ENCODE assay signal across 11 cellular contexts in genomic region chr11:36452231-36452630, GRCh38.
DNase-seq lines count a peak whose midpoint lies in the region; ATAC-seq lines count a peak whose summit lies in the region.
"Had no signal": no experiment of that assay in that cellular context is flagged by ENCODE, and none has a peak within 500 bp of the region (broad histone marks: within the 10 kb centered on the region; RNA-seq: fewer than 3 reads in every experiment).

No MANE protein-coding gene starts in this region.

- H3K27me3 Mint-ChIP-seq in activated T-cell treated with anti-CD3 and anti-CD28 coated beads, Interleukin-2, amount 50 U/mL, for 24 hours = no peaks in the 10 kb centered on the region

- DNase-seq in activated T-cell treated with anti-CD3 and anti-CD28 coated beads, Interleukin-2, amount 50 U/mL, for 24 hours = no peak
- DNase-seq in activated T-cell treated with anti-CD3 and anti-CD28 coated beads for 4 hours (no peak), SIG-M5 (lab: John Stamatoyannopoulos, UW) (peak; percentile 15), caudate nucleus (lab: John Stamatoyannopoulos, UW) (no peak)
- no peak for DNase-seq in stimulated activated effector memory CD8-positive, alpha-beta T cell treated with anti-CD3 and anti-CD28 coated beads, Interleukin-12 subunit alpha, Interleukin-12 subunit beta, amount 100 ng/mL, for 72 hours (ENCODE audit: low spot score in 2 of 2)
- DNase-seq: BE2C, SHP77 had no signal

- peak overlapping the region; percentile 14 for H3K27ac ChIP-seq in caudate nucleus (ENCODE audit: low read depth, low read length)

- no peak overlapping the region for H3K4me3 Mint-ChIP-seq in activated T-cell treated with anti-CD3 and anti-CD28 coated beads, Interleukin-2, amount 50 U/mL, for 24 hours
- peak overlapping the region; percentile 22 for H3K4me3 Mint-ChIP-seq in stimulated activated effector memory CD8-positive, alpha-beta T cell treated with anti-CD3 and anti-CD28 coated beads, Interleukin-12 subunit alpha, Interleukin-12 subunit beta, amount 100 ng/mL, for 72 hours

- no peaks in the 10 kb centered on the region for H3K9me3 Mint-ChIP-seq in activated T-cell treated with anti-CD3 and anti-CD28 coated beads, Interleukin-2, amount 50 U/mL, for 24 hours
- no peaks in the 10 kb centered on the region for H3K9me3 Mint-ChIP-seq in stimulated activated effector memory CD8-positive, alpha-beta T cell treated with anti-CD3 and anti-CD28 coated beads, Interleukin-12 subunit alpha, Interleukin-12 subunit beta, amount 100 ng/mL, for 72 hours
- H3K9me3 Mint-ChIP-seq: activated naive CD4-positive, alpha-beta T cell treated with anti-CD3 and anti-CD28 coated beads, Interleukin-2, amount 50 U/mL, for 72 hours had no signal

- peaks cover 41% of the 10 kb centered on the region for H3K4me1 Mint-ChIP-seq in activated T-cell treated with anti-CD3 and anti-CD28 coated beads, Interleukin-2, amount 50 U/mL, for 24 hours (ENCODE audit: low read depth)
- peaks cover 95% of the 10 kb centered on the region for H3K4me1 Mint-ChIP-seq in stimulated activated effector memory CD8-positive, alpha-beta T cell treated with anti-CD3 and anti-CD28 coated beads, Interleukin-12 subunit alpha, Interleukin-12 subunit beta, amount 100 ng/mL, for 72 hours

- H3K36me3 Mint-ChIP-seq in activated T-cell treated with anti-CD3 and anti-CD28 coated beads, Interleukin-2, amount 50 U/mL, for 24 hours (ENCODE audit: low read depth) = peaks cover 17% of the 10 kb centered on the region
- H3K36me3 Mint-ChIP-seq in stimulated activated effector memory CD8-positive, alpha-beta T cell treated with anti-CD3 and anti-CD28 coated beads, Interleukin-12 subunit alpha, Interleukin-12 subunit beta, amount 100 ng/mL, for 72 hours = peaks cover 95% of the 10 kb centered on the region

- peak; percentile 75 for ATAC-seq in stimulated activated effector memory CD8-positive, alpha-beta T cell treated with anti-CD3 and anti-CD28 coated beads, Interleukin-12 subunit alpha, Interleukin-12 subunit beta, amount 100 ng/mL, for 72 hours
- ATAC-seq in HG02973 (IDR thresholded peaks at IDR 0.05; ENCODE audit: unreplicated experiment) (no peak), HG03342 (IDR thresholded peaks at IDR 0.05; ENCODE audit: unreplicated experiment) (no peak)
- no peak for ATAC-seq in activated CD4-positive, CD25-positive, alpha-beta regulatory T cell treated with anti-CD3 and anti-CD28 coated beads, Interleukin-2, amount 50 U/mL, for 24 hours

- peak overlapping the region; percentile 7 for H3K27ac Mint-ChIP-seq in activated T-cell treated with anti-CD3 and anti-CD28 coated beads, Interleukin-2, amount 50 U/mL, for 24 hours
- H3K27ac Mint-ChIP-seq in stimulated activated effector memory CD8-positive, alpha-beta T cell treated with anti-CD3 and anti-CD28 coated beads, Interleukin-12 subunit alpha, Interleukin-12 subunit beta, amount 100 ng/mL, for 72 hours = peak overlapping the region; percentile 67
- H3K27ac Mint-ChIP-seq: activated naive CD4-positive, alpha-beta T cell treated with anti-CD3 and anti-CD28 coated beads, Interleukin-2, amount 50 U/mL, for 72 hours had no signal
